39 cellular contexts compared by ENCODE assay signal in the genomic region with DNA sequence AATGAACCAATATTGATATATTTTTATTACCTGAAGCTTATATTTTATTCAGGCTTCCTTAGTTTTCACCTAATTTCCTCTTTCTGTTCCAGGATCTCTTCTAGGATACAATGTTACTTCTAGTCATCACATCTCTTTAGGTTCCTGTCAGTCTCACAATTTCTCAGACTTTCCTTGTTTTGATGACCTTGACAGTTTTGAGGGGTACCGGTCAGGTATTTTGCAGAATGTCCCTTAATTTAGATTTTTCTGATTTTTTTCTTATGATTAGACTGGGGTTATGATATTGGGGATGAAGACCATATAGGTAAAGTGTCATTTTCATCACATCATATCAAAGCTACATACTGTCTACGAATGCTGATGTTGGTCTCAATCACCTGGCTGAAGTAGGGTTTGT.
"Had no signal": no experiment of that assay in that cellular context is flagged by ENCODE, and none has a peak within 500 bp of the region (broad histone marks: within the 10 kb centered on the region; RNA-seq: fewer than 3 reads in every experiment).

No MANE protein-coding gene starts in this region.

- H3K9me3 Mint-ChIP-seq: activated naive CD4-positive, alpha-beta T cell treated with anti-CD3 and anti-CD28 coated beads for 36 hours; activated naive CD4-positive, alpha-beta T cell treated with anti-CD3 and anti-CD28 coated beads, Interleukin-2, amount 10 ng/mL, durations not matched to agents 7 days and 5 days; activated T-helper 1 cell treated with anti-CD3 and anti-CD28 coated beads, Interleukin-12 subunit alpha, Interleukin-12 subunit beta, Interleukin-2, Interleukin-4 antibody, amounts not matched to agents 30 ng/mL and 10 ng/mL and 1 ng/mL, durations not matched to agents 14 hours and 24 hours and 36 hours; activated T-helper 17 cell treated with anti-CD3 and anti-CD28 coated beads, Interleukin-2, amount 50 U/mL, for 72 hours; activated T-helper 2 cell treated with anti-CD3 and anti-CD28 coated beads, Interferon-gamma antibody, Interleukin-2, Interleukin-4, amounts not matched to agents 10 μg/mL and 5 μg/mL and 100 μg/mL, durations not matched to agents 14 hours and 24 hours and 36 hours; central memory CD8-positive, alpha-beta T cell had no signal

- H3K27ac Mint-ChIP-seq: activated naive CD4-positive, alpha-beta T cell treated with anti-CD3 and anti-CD28 coated beads for 36 hours; activated naive CD4-positive, alpha-beta T cell treated with anti-CD3 and anti-CD28 coated beads, Interleukin-2, amount 10 ng/mL, durations not matched to agents 7 days and 5 days; activated naive CD4-positive, alpha-beta T cell treated with anti-CD3 and anti-CD28 coated beads, Interleukin-2, amount 50 U/mL, for 24 hours; activated naive CD4-positive, alpha-beta T cell treated with anti-CD3 and anti-CD28 coated beads, Interleukin-2, amount 50 U/mL, for 72 hours; activated naive CD8-positive, alpha-beta T cell; activated naive CD8-positive, alpha-beta T cell treated with anti-CD3 and anti-CD28 coated beads for 36 hours; activated naive CD8-positive, alpha-beta T cell treated with anti-CD3 and anti-CD28 coated beads, Interleukin-2, amount 10 ng/mL, durations not matched to agents 7 days and 5 days; activated naive CD8-positive, alpha-beta T cell treated with anti-CD3 and anti-CD28 coated beads, Interleukin-2, amount 50 U/mL, for 24 hours; activated T-cell treated with anti-CD3 and anti-CD28 coated beads, Interleukin-2, amount 50 U/mL, for 72 hours; activated T-helper 1 cell treated with anti-CD3 and anti-CD28 coated beads, Interleukin-12 subunit alpha, Interleukin-12 subunit beta, Interleukin-2, Interleukin-4 antibody, amounts not matched to agents 30 ng/mL and 10 ng/mL and 1 ng/mL, durations not matched to agents 14 hours and 24 hours and 36 hours; activated T-helper 17 cell treated with anti-CD3 and anti-CD28 coated beads, Interleukin-2, amount 50 U/mL, for 72 hours; activated T-helper 2 cell treated with anti-CD3 and anti-CD28 coated beads, Interferon-gamma antibody, Interleukin-2, Interleukin-4, amounts not matched to agents 10 μg/mL and 5 μg/mL and 100 μg/mL, durations not matched to agents 14 hours and 24 hours and 36 hours; brain had no signal

- H3K27me3 Mint-ChIP-seq: activated naive CD4-positive, alpha-beta T cell treated with anti-CD3 and anti-CD28 coated beads, Interleukin-2, amount 10 ng/mL, durations not matched to agents 7 days and 5 days; activated naive CD8-positive, alpha-beta T cell treated with anti-CD3 and anti-CD28 coated beads for 36 hours; activated naive CD8-positive, alpha-beta T cell treated with anti-CD3 and anti-CD28 coated beads, Interleukin-2, amount 50 U/mL, for 24 hours; central memory CD8-positive, alpha-beta T cell had no signal

- H3K4me1 ChIP-seq: adrenal gland, ascending aorta, body of pancreas, breast epithelium had no signal

- DNase-seq: activated effector memory CD4-positive, alpha-beta T cell treated with anti-CD3 and anti-CD28 coated beads, Interleukin-2, amount 50 U/mL, for 16 hours; activated effector memory CD4-positive, alpha-beta T cell treated with Interleukin-2 at 50 U/mL for 16 hours; activated gamma-delta T cell; activated gamma-delta T cell treated with Interleukin-2 at 50 U/mL for 16 hours; activated naive CD4-positive, alpha-beta T cell; activated naive CD4-positive, alpha-beta T cell treated with anti-CD3 and anti-CD28 coated beads for 36 hours; activated naive CD4-positive, alpha-beta T cell treated with anti-CD3 and anti-CD28 coated beads, Interleukin-2, amount 10 ng/mL, durations not matched to agents 7 days and 5 days; activated naive CD4-positive, alpha-beta T cell treated with anti-CD3 and anti-CD28 coated beads, Interleukin-2, amount 50 U/mL, for 16 hours; activated naive CD4-positive, alpha-beta T cell treated with Interleukin-2 at 50 U/mL for 16 hours; activated naive CD8-positive, alpha-beta T cell treated with anti-CD3 and anti-CD28 coated beads for 36 hours; activated naive CD8-positive, alpha-beta T cell treated with anti-CD3 and anti-CD28 coated beads, Interleukin-2, amount 10 ng/mL, durations not matched to agents 7 days and 5 days; activated naive CD8-positive, alpha-beta T cell treated with anti-CD3 and anti-CD28 coated beads, Interleukin-2, amount 50 U/mL, for 24 hours; activated T-cell treated with anti-CD3 and anti-CD28 coated beads, Interleukin-2, amount 50 U/mL, for 4 hours; activated T-cell treated with anti-CD3 and anti-CD28 coated beads, Interleukin-2, amount 50 U/mL, for 48 hours; activated T-cell treated with anti-CD3 and anti-CD28 coated beads, Interleukin-2, amount 50 U/mL, for 72 hours; adrenal gland; amniotic stem cell; amygdala; anterior cingulate cortex; aorta; body of pancreas; brain microvascular endothelial cell; caudate nucleus; central memory CD4-positive, alpha-beta T cell; cerebellar nuclear complex had no signal

- FAIRE-seq: astrocyte, bronchial epithelial cell, colon had no signal

- H3K27me3 ChIP-seq: adrenal gland, ascending aorta, body of pancreas, brain microvascular endothelial cell, breast epithelium, cardiac muscle cell had no signal

- H3K36me3 Mint-ChIP-seq: activated naive CD4-positive, alpha-beta T cell treated with anti-CD3 and anti-CD28 coated beads, Interleukin-2, amount 10 ng/mL, durations not matched to agents 7 days and 5 days; activated naive CD4-positive, alpha-beta T cell treated with anti-CD3 and anti-CD28 coated beads, Interleukin-2, amount 50 U/mL, for 24 hours; activated naive CD4-positive, alpha-beta T cell treated with anti-CD3 and anti-CD28 coated beads, Interleukin-2, amount 50 U/mL, for 72 hours; activated naive CD8-positive, alpha-beta T cell; activated naive CD8-positive, alpha-beta T cell treated with anti-CD3 and anti-CD28 coated beads for 36 hours; activated naive CD8-positive, alpha-beta T cell treated with anti-CD3 and anti-CD28 coated beads, Interleukin-2, amount 10 ng/mL, durations not matched to agents 7 days and 5 days; brain had no signal

- H3K4me3 ChIP-seq: adrenal gland, ascending aorta, body of pancreas, breast epithelium, cardiac muscle cell had no signal

- H3K9me3 ChIP-seq: adrenal gland, ascending aorta, body of pancreas, breast epithelium had no signal

- ATAC-seq: activated naive CD4-positive, alpha-beta T cell treated with anti-CD3 and anti-CD28 coated beads, Interleukin-2, amount 50 U/mL, for 72 hours; activated naive CD8-positive, alpha-beta T cell treated with anti-CD3 and anti-CD28 coated beads, Interleukin-2, amount 50 U/mL, for 24 hours; activated T-cell treated with anti-CD3 and anti-CD28 coated beads, Interleukin-2, amount 50 U/mL, for 4 hours; activated T-cell treated with anti-CD3 and anti-CD28 coated beads, Interleukin-2, amount 50 U/mL, for 72 hours; activated T-helper 17 cell treated with anti-CD3 and anti-CD28 coated beads, Interleukin-2, amount 50 U/mL, for 72 hours; body of pancreas had no signal

- H3K27ac ChIP-seq: adrenal gland, ascending aorta, body of pancreas, brain microvascular endothelial cell, breast epithelium, cardiac muscle cell had no signal

- H3K36me3 ChIP-seq: adrenal gland, ascending aorta, brain microvascular endothelial cell, breast epithelium, cardiac muscle cell had no signal

- H3K4me1 Mint-ChIP-seq: activated naive CD4-positive, alpha-beta T cell treated with anti-CD3 and anti-CD28 coated beads, Interleukin-2, amount 10 ng/mL, durations not matched to agents 7 days and 5 days; activated naive CD4-positive, alpha-beta T cell treated with anti-CD3 and anti-CD28 coated beads, Interleukin-2, amount 50 U/mL, for 24 hours; activated naive CD8-positive, alpha-beta T cell treated with anti-CD3 and anti-CD28 coated beads for 36 hours; activated naive CD8-positive, alpha-beta T cell treated with anti-CD3 and anti-CD28 coated beads, Interleukin-2, amount 10 ng/mL, durations not matched to agents 7 days and 5 days; activated naive CD8-positive, alpha-beta T cell treated with anti-CD3 and anti-CD28 coated beads, Interleukin-2, amount 50 U/mL, for 24 hours; activated T-helper 17 cell treated with anti-CD3 and anti-CD28 coated beads, Interleukin-2, amount 50 U/mL, for 72 hours; central memory CD8-positive, alpha-beta T cell had no signal

- H3K4me3 Mint-ChIP-seq: activated naive CD4-positive, alpha-beta T cell treated with anti-CD3 and anti-CD28 coated beads for 36 hours; activated naive CD4-positive, alpha-beta T cell treated with anti-CD3 and anti-CD28 coated beads, Interleukin-2, amount 10 ng/mL, durations not matched to agents 7 days and 5 days; activated naive CD4-positive, alpha-beta T cell treated with anti-CD3 and anti-CD28 coated beads, Interleukin-2, amount 50 U/mL, for 24 hours; activated naive CD8-positive, alpha-beta T cell; activated naive CD8-positive, alpha-beta T cell treated with anti-CD3 and anti-CD28 coated beads for 36 hours; activated naive CD8-positive, alpha-beta T cell treated with anti-CD3 and anti-CD28 coated beads, Interleukin-2, amount 10 ng/mL, durations not matched to agents 7 days and 5 days; activated naive CD8-positive, alpha-beta T cell treated with anti-CD3 and anti-CD28 coated beads, Interleukin-2, amount 50 U/mL, for 24 hours; activated T-cell treated with anti-CD3 and anti-CD28 coated beads, Interleukin-2, amount 50 U/mL, for 4 hours; activated T-cell treated with anti-CD3 and anti-CD28 coated beads, Interleukin-2, amount 50 U/mL, for 72 hours; activated T-helper 1 cell treated with anti-CD3 and anti-CD28 coated beads, Interleukin-12 subunit alpha, Interleukin-12 subunit beta, Interleukin-2, Interleukin-4 antibody, amounts not matched to agents 30 ng/mL and 10 ng/mL and 1 ng/mL, durations not matched to agents 14 hours and 24 hours and 36 hours; activated T-helper 17 cell treated with anti-CD3 and anti-CD28 coated beads, Interleukin-2, amount 50 U/mL, for 72 hours; brain; central memory CD8-positive, alpha-beta T cell had no signal
